ENCODE assay signal across 1 cellular context in the genomic region with DNA sequence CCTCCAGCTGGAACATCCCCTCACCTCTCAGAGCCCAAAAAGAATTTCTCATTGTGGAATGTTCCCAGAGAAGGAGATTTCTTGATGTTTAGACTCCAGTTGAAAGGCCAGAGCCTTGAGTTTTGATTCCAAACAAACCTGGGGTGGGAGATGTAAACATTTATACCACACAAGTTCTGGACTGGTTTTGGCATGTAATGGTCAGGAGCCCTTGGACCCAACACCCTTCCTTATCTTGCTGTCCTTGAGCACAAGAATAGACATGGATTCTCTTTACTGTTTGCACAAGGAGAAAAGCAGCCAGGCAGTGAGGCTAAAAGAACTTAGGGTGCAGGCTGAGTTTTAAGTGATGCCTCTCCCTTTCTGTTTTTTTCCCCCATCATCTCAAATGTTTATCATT.
TF ChIP-seq lines count a peak whose summit lies in the region.

No MANE protein-coding gene starts in this region.

TF ChIP-seq in HepG2, 621 proteins besides CTCF, POLR2A, EP300 and RAD21 (continued from another document and continues in another):
- TF ChIP-seq CBX1 (IDR thresholded peaks at IDR 0.05; ENCODE audit: low read depth) (no peak), RORA (CRISPR knock-in tag; IDR thresholded peaks at IDR 0.05) (no peak), ZNF225 (CRISPR knock-in tag; IDR thresholded peaks at IDR 0.05) (no peak), SOX5 (CRISPR knock-in tag; IDR thresholded peaks at IDR 0.05; ENCODE audit: borderline replicate concordance) (peak; percentile 11; the same call in 1 of the 2 replicates), MBNL3 (CRISPR knock-in tag; conservative IDR thresholded peaks at IDR 0.05) (no peak), ZSCAN9 (CRISPR knock-in tag; IDR thresholded peaks at IDR 0.05; ENCODE audit: borderline replicate concordance) (no peak), HOXA3 (CRISPR knock-in tag; IDR thresholded peaks at IDR 0.05) (peak; percentile 50; the same call in 1 of the 2 replicates), ZNF20 (CRISPR knock-in tag; IDR thresholded peaks at IDR 0.05) (no peak), MTF1 (CRISPR knock-in tag; IDR thresholded peaks at IDR 0.05) (no peak), ZNF546 (CRISPR knock-in tag; conservative IDR thresholded peaks at IDR 0.05) (no peak), ZNF563 (CRISPR knock-in tag; IDR thresholded peaks at IDR 0.05) (no peak), ZNF619 (CRISPR knock-in tag; IDR thresholded peaks at IDR 0.05) (no peak), MIER3 (CRISPR knock-in tag; IDR thresholded peaks at IDR 0.05; ENCODE audit: borderline replicate concordance) (no peak), PAF1 (CRISPR knock-in tag; IDR thresholded peaks at IDR 0.05) (no peak), ZNF792 (CRISPR knock-in tag; IDR thresholded peaks at IDR 0.05) (no peak), SOX6 (IDR thresholded peaks at IDR 0.05) (no peak), SOX6 (CRISPR knock-in tag; IDR thresholded peaks at IDR 0.05) (peak; percentile 77), MXI1 (IDR thresholded peaks at IDR 0.05; ENCODE audit: borderline replicate concordance, low read depth, low read length) (no peak), HNRNPUL1 (IDR thresholded peaks at IDR 0.05; ENCODE audit: low read depth, low read length) (no peak), ZNF747 (CRISPR knock-in tag; IDR thresholded peaks at IDR 0.05; ENCODE audit: borderline replicate concordance) (no peak), JUNB (CRISPR knock-in tag; IDR thresholded peaks at IDR 0.05; ENCODE audit: borderline replicate concordance) (no peak), ZZZ3 (CRISPR knock-in tag; IDR thresholded peaks at IDR 0.05; ENCODE audit: borderline replicate concordance) (no peak), FOXP1 (IDR thresholded peaks at IDR 0.05) (no peak), FOXP1 (CRISPR knock-in tag; IDR thresholded peaks at IDR 0.05) (peak; percentile 47; the same call in 1 of the 2 replicates), MAZ (IDR thresholded peaks at IDR 0.05; ENCODE audit: borderline replicate concordance, low read depth, low read length) (no peak), MAZ (CRISPR knock-in tag; IDR thresholded peaks at IDR 0.05; ENCODE audit: low read depth) (no peak), POLR2AphosphoS5 (IDR thresholded peaks at IDR 0.05; ENCODE audit: low read depth, low read length) (peak; percentile 46), ZSCAN29 (CRISPR knock-in tag; conservative IDR thresholded peaks at IDR 0.05) (no peak), ARID2 (CRISPR knock-in tag; IDR thresholded peaks at IDR 0.05; ENCODE audit: borderline replicate concordance) (no peak), PLRG1 (conservative IDR thresholded peaks at IDR 0.05) (no peak), CCDC6 (CRISPR knock-in tag; IDR thresholded peaks at IDR 0.05) (no peak), NFYB (CRISPR knock-in tag; IDR thresholded peaks at IDR 0.05) (no peak)
- TF ChIP-seq, protein P1, sequence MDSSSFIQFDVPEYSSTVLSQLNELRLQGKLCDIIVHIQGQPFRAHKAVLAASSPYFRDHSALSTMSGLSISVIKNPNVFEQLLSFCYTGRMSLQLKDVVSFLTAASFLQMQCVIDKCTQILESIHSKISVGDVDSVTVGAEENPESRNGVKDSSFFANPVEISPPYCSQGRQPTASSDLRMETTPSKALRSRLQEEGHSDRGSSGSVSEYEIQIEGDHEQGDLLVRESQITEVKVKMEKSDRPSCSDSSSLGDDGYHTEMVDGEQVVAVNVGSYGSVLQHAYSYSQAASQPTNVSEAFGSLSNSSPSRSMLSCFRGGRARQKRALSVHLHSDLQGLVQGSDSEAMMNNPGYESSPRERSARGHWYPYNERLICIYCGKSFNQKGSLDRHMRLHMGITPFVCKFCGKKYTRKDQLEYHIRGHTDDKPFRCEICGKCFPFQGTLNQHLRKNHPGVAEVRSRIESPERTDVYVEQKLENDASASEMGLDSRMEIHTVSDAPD (CRISPR knock-in tag; IDR thresholded peaks at IDR 0.05): 0 out of 2 replicates have a peak, but pooled peaks have one; percentile 46
- TF ChIP-seq, protein P2, sequence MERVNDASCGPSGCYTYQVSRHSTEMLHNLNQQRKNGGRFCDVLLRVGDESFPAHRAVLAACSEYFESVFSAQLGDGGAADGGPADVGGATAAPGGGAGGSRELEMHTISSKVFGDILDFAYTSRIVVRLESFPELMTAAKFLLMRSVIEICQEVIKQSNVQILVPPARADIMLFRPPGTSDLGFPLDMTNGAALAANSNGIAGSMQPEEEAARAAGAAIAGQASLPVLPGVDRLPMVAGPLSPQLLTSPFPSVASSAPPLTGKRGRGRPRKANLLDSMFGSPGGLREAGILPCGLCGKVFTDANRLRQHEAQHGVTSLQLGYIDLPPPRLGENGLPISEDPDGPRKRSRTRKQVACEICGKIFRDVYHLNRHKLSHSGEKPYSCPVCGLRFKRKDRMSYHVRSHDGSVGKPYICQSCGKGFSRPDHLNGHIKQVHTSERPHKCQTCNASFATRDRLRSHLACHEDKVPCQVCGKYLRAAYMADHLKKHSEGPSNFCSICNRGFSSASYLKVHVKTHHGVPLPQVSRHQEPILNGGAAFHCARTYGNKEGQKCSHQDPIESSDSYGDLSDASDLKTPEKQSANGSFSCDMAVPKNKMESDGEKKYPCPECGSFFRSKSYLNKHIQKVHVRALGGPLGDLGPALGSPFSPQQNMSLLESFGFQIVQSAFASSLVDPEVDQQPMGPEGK (CRISPR knock-in tag; IDR thresholded peaks at IDR 0.05): 0 out of 2 replicates have a peak, but pooled peaks have one; percentile 14
- TF ChIP-seq, protein P3, sequence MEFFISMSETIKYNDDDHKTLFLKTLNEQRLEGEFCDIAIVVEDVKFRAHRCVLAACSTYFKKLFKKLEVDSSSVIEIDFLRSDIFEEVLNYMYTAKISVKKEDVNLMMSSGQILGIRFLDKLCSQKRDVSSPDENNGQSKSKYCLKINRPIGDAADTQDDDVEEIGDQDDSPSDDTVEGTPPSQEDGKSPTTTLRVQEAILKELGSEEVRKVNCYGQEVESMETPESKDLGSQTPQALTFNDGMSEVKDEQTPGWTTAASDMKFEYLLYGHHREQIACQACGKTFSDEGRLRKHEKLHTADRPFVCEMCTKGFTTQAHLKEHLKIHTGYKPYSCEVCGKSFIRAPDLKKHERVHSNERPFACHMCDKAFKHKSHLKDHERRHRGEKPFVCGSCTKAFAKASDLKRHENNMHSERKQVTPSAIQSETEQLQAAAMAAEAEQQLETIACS (CRISPR knock-in tag; IDR thresholded peaks at IDR 0.05): no peak
- TF ChIP-seq, protein P4, sequence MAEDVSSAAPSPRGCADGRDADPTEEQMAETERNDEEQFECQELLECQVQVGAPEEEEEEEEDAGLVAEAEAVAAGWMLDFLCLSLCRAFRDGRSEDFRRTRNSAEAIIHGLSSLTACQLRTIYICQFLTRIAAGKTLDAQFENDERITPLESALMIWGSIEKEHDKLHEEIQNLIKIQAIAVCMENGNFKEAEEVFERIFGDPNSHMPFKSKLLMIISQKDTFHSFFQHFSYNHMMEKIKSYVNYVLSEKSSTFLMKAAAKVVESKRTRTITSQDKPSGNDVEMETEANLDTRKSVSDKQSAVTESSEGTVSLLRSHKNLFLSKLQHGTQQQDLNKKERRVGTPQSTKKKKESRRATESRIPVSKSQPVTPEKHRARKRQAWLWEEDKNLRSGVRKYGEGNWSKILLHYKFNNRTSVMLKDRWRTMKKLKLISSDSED (CRISPR knock-in tag; IDR thresholded peaks at IDR 0.05): no peak
- TF ChIP-seq, protein P5, sequence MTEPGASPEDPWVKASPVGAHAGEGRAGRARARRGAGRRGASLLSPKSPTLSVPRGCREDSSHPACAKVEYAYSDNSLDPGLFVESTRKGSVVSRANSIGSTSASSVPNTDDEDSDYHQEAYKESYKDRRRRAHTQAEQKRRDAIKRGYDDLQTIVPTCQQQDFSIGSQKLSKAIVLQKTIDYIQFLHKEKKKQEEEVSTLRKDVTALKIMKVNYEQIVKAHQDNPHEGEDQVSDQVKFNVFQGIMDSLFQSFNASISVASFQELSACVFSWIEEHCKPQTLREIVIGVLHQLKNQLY (CRISPR knock-in tag; IDR thresholded peaks at IDR 0.05): no peak
- TF ChIP-seq, protein P6, sequence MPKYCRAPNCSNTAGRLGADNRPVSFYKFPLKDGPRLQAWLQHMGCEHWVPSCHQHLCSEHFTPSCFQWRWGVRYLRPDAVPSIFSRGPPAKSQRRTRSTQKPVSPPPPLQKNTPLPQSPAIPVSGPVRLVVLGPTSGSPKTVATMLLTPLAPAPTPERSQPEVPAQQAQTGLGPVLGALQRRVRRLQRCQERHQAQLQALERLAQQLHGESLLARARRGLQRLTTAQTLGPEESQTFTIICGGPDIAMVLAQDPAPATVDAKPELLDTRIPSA (CRISPR knock-in tag; IDR thresholded peaks at IDR 0.05; ENCODE audit: borderline replicate concordance): no peak
- TF ChIP-seq, protein P7, sequence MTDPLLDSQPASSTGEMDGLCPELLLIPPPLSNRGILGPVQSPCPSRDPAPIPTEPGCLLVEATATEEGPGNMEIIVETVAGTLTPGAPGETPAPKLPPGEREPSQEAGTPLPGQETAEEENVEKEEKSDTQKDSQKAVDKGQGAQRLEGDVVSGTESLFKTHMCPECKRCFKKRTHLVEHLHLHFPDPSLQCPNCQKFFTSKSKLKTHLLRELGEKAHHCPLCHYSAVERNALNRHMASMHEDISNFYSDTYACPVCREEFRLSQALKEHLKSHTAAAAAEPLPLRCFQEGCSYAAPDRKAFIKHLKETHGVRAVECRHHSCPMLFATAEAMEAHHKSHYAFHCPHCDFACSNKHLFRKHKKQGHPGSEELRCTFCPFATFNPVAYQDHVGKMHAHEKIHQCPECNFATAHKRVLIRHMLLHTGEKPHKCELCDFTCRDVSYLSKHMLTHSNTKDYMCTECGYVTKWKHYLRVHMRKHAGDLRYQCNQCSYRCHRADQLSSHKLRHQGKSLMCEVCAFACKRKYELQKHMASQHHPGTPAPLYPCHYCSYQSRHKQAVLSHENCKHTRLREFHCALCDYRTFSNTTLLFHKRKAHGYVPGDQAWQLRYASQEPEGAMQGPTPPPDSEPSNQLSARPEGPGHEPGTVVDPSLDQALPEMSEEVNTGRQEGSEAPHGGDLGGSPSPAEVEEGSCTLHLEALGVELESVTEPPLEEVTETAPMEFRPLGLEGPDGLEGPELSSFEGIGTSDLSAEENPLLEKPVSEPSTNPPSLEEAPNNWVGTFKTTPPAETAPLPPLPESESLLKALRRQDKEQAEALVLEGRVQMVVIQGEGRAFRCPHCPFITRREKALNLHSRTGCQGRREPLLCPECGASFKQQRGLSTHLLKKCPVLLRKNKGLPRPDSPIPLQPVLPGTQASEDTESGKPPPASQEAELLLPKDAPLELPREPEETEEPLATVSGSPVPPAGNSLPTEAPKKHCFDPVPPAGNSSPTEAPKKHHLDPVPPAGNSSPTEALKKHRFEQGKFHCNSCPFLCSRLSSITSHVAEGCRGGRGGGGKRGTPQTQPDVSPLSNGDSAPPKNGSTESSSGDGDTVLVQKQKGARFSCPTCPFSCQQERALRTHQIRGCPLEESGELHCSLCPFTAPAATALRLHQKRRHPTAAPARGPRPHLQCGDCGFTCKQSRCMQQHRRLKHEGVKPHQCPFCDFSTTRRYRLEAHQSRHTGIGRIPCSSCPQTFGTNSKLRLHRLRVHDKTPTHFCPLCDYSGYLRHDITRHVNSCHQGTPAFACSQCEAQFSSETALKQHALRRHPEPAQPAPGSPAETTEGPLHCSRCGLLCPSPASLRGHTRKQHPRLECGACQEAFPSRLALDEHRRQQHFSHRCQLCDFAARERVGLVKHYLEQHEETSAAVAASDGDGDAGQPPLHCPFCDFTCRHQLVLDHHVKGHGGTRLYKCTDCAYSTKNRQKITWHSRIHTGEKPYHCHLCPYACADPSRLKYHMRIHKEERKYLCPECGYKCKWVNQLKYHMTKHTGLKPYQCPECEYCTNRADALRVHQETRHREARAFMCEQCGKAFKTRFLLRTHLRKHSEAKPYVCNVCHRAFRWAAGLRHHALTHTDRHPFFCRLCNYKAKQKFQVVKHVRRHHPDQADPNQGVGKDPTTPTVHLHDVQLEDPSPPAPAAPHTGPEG (CRISPR knock-in tag; IDR thresholded peaks at IDR 0.05): peak; percentile 41; the same call in 1 of the 2 replicates
- TF ChIP-seq, protein P8, sequence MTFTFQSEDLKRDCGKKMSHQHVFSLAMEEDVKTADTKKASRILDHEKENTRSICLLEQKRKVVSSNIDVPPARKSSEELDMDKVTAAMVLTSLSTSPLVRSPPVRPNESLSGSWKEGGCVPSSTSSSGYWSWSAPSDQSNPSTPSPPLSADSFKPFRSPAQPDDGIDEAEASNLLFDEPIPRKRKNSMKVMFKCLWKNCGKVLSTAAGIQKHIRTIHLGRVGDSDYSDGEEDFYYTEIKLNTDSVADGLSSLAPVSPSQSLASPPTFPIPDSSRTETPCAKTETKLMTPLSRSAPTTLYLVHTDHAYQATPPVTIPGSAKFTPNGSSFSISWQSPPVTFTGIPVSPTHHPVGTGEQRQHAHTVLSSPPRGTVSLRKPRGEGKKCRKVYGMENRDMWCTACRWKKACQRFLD (CRISPR knock-in tag; IDR thresholded peaks at IDR 0.05; ENCODE audit: borderline replicate concordance): no peak
- TF ChIP-seq, protein P9, sequence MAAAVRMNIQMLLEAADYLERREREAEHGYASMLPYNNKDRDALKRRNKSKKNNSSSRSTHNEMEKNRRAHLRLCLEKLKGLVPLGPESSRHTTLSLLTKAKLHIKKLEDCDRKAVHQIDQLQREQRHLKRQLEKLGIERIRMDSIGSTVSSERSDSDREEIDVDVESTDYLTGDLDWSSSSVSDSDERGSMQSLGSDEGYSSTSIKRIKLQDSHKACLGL (CRISPR knock-in tag; IDR thresholded peaks at IDR 0.05): no peak
- TF ChIP-seq, protein P10, sequence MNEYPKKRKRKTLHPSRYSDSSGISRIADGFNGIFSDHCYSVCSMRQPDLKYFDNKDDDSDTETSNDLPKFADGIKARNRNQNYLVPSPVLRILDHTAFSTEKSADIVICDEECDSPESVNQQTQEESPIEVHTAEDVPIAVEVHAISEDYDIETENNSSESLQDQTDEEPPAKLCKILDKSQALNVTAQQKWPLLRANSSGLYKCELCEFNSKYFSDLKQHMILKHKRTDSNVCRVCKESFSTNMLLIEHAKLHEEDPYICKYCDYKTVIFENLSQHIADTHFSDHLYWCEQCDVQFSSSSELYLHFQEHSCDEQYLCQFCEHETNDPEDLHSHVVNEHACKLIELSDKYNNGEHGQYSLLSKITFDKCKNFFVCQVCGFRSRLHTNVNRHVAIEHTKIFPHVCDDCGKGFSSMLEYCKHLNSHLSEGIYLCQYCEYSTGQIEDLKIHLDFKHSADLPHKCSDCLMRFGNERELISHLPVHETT (CRISPR knock-in tag; conservative IDR thresholded peaks at IDR 0.05): no peak
- TF ChIP-seq, protein P11, sequence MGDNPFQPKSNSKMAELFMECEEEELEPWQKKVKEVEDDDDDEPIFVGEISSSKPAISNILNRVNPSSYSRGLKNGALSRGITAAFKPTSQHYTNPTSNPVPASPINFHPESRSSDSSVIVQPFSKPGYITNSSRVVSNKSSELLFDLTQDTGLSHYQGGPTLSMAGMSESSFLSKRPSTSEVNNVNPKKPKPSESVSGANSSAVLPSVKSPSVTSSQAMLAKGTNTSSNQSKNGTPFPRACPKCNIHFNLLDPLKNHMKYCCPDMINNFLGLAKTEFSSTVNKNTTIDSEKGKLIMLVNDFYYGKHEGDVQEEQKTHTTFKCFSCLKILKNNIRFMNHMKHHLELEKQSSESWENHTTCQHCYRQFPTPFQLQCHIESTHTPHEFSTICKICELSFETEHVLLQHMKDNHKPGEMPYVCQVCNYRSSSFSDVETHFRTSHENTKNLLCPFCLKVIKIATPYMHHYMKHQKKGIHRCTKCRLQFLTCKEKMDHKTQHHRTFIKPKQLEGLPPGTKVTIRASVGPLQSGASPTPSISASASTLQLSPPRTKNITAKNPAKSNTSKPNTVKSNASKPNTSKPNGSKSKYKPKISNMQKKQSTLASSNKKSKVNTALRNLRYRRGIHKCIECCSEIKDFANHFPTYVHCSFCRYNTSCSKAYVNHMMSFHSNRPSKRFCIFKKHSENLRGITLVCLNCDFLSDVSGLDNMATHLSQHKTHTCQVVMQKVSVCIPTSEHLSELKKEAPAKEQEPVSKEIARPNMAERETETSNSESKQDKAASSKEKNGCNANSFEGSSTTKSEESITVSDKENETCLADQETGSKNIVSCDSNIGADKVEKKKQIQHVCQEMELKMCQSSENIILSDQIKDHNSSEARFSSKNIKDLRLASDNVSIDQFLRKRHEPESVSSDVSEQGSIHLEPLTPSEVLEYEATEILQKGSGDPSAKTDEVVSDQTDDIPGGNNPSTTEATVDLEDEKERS (CRISPR knock-in tag; IDR thresholded peaks at IDR 0.05): no peak
